Comparison of ENCODE assay signal across 27 cellular contexts in the genomic region with DNA sequence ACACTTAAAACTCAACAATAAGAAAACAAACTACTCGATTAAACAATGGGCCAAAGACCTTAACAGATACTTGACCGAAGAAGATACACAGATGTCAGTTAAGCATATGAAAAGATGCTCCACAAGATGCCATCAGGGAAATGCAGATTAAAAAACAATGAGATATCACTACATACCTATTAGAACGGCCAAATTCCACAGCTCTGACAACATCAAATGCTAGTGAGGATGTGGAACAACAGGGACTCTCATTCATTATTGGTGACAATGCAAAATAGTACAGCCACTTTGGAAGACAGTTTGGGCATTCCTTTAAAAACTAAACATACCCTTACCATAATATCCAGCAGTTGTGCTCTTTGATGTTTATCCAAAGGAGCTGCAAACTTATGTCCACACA.
"Had no signal": no experiment of that assay in that cellular context is flagged by ENCODE, and none has a peak within 500 bp of the region (broad histone marks: within the 10 kb centered on the region; RNA-seq: fewer than 3 reads in every experiment).

No MANE protein-coding gene starts in this region.

- FAIRE-seq: islet of Langerhans, kidney had no signal

- H3K4me1 Mint-ChIP-seq: immature natural killer cell; naive thymus-derived CD4-positive, alpha-beta T cell; stimulated activated memory B cell treated with anti-CD40 and anti-IgM and Interleukin-4, amounts not matched to agents 10 μg/mL and 1 μg/mL and 100 μg/mL, for 72 hours had no signal

- DNase-seq: hippocampal formation; immature natural killer cell; kidney; left ventricle myocardium inferior; midbrain; mucosa of descending colon; naive thymus-derived CD4-positive, alpha-beta T cell; ovary; right lobe of liver; stimulated activated CD4-positive, alpha-beta T cell treated with anti-CD3 and anti-CD28 coated beads, Interleukin-1b, Interleukin-23, amount 100 ng/mL, for 48 hours; stimulated activated CD4-positive, alpha-beta T cell treated with anti-CD3 and anti-CD28 coated beads, Interleukin-2, amount 100 ng/mL, for 48 hours; stimulated activated CD4-positive, alpha-beta T cell treated with anti-CD3 and anti-CD28 coated beads, Interleukin-4, amount 100 ng/mL, for 4 hours; stimulated activated CD8-positive, alpha-beta memory T cell treated with anti-CD3 and anti-CD28 coated beads, Interleukin-4, amount 100 ng/mL, for 48 hours; stimulated activated naive CD8-positive, alpha-beta T cell treated with anti-CD3 and anti-CD28 coated beads, Interleukin-15, Interleukin-2, amounts not matched to agents 100 U/mL and 50 U/mL, for 24 hours; stomach; testis; thyroid gland; transverse colon; upper lobe of left lung had no signal

- H3K4me3 ChIP-seq: left ventricle myocardium inferior, lung, mucosa of descending colon, ovary, right atrium auricular region, right lobe of liver, smooth muscle cell, stomach, testis, thyroid gland, transverse colon, upper lobe of left lung, vagina had no signal

- H3K27ac Mint-ChIP-seq: immature natural killer cell; naive thymus-derived CD4-positive, alpha-beta T cell; natural killer cell treated with Interleukin-12 subunit alpha and Interleukin-12 subunit beta and Interleukin-15 and Interleukin-18, amount 100 ng/mL, for 72 hours; progenitor cell of endocrine pancreas; stimulated activated memory B cell treated with anti-CD40 and anti-IgM and Interleukin-4, amounts not matched to agents 10 μg/mL and 1 μg/mL and 100 μg/mL, for 72 hours had no signal

- H3K27ac ChIP-seq: left ventricle myocardium inferior, ovary, right atrium auricular region, right lobe of liver, stomach, testis, thyroid gland, transverse colon, upper lobe of left lung, vagina had no signal

- ATAC-seq: mucosa of descending colon; naive thymus-derived CD4-positive, alpha-beta T cell; natural killer cell treated with Interleukin-12 subunit alpha and Interleukin-12 subunit beta and Interleukin-15 and Interleukin-18, amount 100 ng/mL, for 72 hours; right lobe of liver; stimulated activated memory B cell treated with anti-CD40 and anti-IgM and Interleukin-4, amounts not matched to agents 10 μg/mL and 1 μg/mL and 100 μg/mL, for 72 hours; stimulated activated naive CD8-positive, alpha-beta T cell treated with anti-CD3 and anti-CD28 coated beads, Interleukin-15, Interleukin-2, amounts not matched to agents 100 U/mL and 50 U/mL, for 24 hours had no signal

- H3K9me3 ChIP-seq: ovary, right atrium auricular region, right lobe of liver, testis, thyroid gland, upper lobe of left lung, vagina had no signal

- H3K4me2 ChIP-seq: smooth muscle cell had no signal

- H3K27me3 Mint-ChIP-seq: natural killer cell treated with Interleukin-12 subunit alpha and Interleukin-12 subunit beta and Interleukin-15 and Interleukin-18, amount 100 ng/mL, for 72 hours; progenitor cell of endocrine pancreas; stimulated activated memory B cell treated with anti-CD40 and anti-IgM and Interleukin-4, amounts not matched to agents 10 μg/mL and 1 μg/mL and 100 μg/mL, for 72 hours had no signal

- H3K4me1 ChIP-seq: left ventricle myocardium inferior, right atrium auricular region, right lobe of liver, stomach, testis, transverse colon, vagina had no signal

- H3K27me3 ChIP-seq: ovary, right atrium auricular region, right lobe of liver, stomach, testis, thyroid gland, transverse colon, upper lobe of left lung, vagina had no signal

- H3K36me3 ChIP-seq: left ventricle myocardium inferior, ovary, right atrium auricular region, right lobe of liver, stomach, thyroid gland, transverse colon, upper lobe of left lung, vagina had no signal

- H3K4me3 Mint-ChIP-seq: immature natural killer cell; naive thymus-derived CD4-positive, alpha-beta T cell; natural killer cell treated with Interleukin-12 subunit alpha and Interleukin-12 subunit beta and Interleukin-15 and Interleukin-18, amount 100 ng/mL, for 72 hours; stimulated activated memory B cell treated with anti-CD40 and anti-IgM and Interleukin-4, amounts not matched to agents 10 μg/mL and 1 μg/mL and 100 μg/mL, for 72 hours had no signal

- H3K36me3 Mint-ChIP-seq: naive thymus-derived CD4-positive, alpha-beta T cell; natural killer cell treated with Interleukin-12 subunit alpha and Interleukin-12 subunit beta and Interleukin-15 and Interleukin-18, amount 100 ng/mL, for 72 hours; stimulated activated memory B cell treated with anti-CD40 and anti-IgM and Interleukin-4, amounts not matched to agents 10 μg/mL and 1 μg/mL and 100 μg/mL, for 72 hours had no signal
